8 cellular contexts compared by ENCODE assay signal in the genomic region with DNA sequence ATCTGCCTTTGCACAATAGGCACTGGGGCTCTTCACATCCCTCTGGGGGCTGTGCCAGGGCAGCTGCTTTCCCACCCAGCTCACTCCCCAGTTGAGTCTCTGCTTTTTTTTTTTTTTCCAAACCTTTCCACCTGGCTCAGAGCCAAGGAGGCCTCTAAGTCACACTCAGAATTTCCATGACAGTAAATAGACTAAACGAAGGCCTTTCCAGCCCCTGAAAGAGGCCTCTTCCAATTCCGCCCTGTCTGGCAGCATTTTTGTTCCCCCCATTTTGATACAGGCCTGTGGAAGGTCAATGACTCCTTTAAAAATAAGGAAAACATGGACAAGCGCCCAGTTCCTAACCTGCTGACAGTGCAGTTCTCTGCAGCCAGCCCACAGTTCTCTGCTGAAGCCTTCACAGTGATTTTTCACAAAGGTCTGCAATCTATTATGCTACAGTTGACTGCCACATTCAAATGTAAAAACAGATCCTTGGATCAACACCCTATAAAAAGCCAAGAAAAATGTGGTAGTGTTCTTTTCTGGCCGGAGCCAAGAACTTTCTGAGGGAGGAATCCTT.
DNase-seq lines count a peak whose midpoint lies in the region; ATAC-seq and TF ChIP-seq lines count a peak whose summit lies in the region.

No MANE protein-coding gene starts in this region.

- no peaks in the 10 kb centered on the region for H3K36me3 Mint-ChIP-seq in activated naive CD8-positive, alpha-beta T cell treated with anti-CD3 and anti-CD28 coated beads, Interleukin-2, amount 50 U/mL, for 24 hours (ENCODE audit: low read depth)

- H3K27me3 ChIP-seq in iPS-18a (ENCODE audit: control insufficient read depth, insufficient read depth, low read length) (no peaks in the 10 kb centered on the region), spleen (replicated peaks in 1 of 7) (no peaks in the 10 kb centered on the region)

- DNase-seq in M059J (ENCODE audit: low read depth) = peak; percentile 6
- DNase-seq in activated naive CD8-positive, alpha-beta T cell treated with anti-CD3 and anti-CD28 coated beads, Interleukin-2, amount 50 U/mL, for 24 hours = no peak
- DNase-seq in spleen = peak; percentile 70
- DNase-seq in stimulated activated naive CD4-positive, alpha-beta T cell (lab: John Stamatoyannopoulos, UW) = no peak
- no peak for DNase-seq in SIG-M5 treated with dmso at 0.1 percent for 504 hours (lab: John Stamatoyannopoulos, UW; ENCODE audit: unreplicated experiment)

- no peaks in the 10 kb centered on the region for H3K27me3 Mint-ChIP-seq in activated naive CD8-positive, alpha-beta T cell treated with anti-CD3 and anti-CD28 coated beads, Interleukin-2, amount 50 U/mL, for 24 hours

- H3K4me3 Mint-ChIP-seq in activated naive CD8-positive, alpha-beta T cell treated with anti-CD3 and anti-CD28 coated beads, Interleukin-2, amount 50 U/mL, for 24 hours = no peak overlapping the region

- H3K9me3 ChIP-seq in iPS-18a (ENCODE audit: control insufficient read depth, low read depth, low read length) (no peaks in the 10 kb centered on the region), spleen (no peaks in the 10 kb centered on the region)

- no peak overlapping the region for H3K9ac ChIP-seq in iPS-18a (ENCODE audit: low read length)

- peak; percentile 41 for ATAC-seq in activated naive CD8-positive, alpha-beta T cell treated with anti-CD3 and anti-CD28 coated beads, Interleukin-2, amount 50 U/mL, for 24 hours
- ATAC-seq in GM21367 (IDR thresholded peaks at IDR 0.05; ENCODE audit: unreplicated experiment) = no peak
- ATAC-seq in GM18498 (IDR thresholded peaks at IDR 0.05; ENCODE audit: unreplicated experiment) = no peak

- WGBS in spleen, 5 donors = 54 to 67% (median 64%) methylated on average over 4 of the region's 4 CpGs

- no peak overlapping the region for H3K27ac Mint-ChIP-seq in activated naive CD8-positive, alpha-beta T cell treated with anti-CD3 and anti-CD28 coated beads, Interleukin-2, amount 50 U/mL, for 24 hours

- H3K27ac ChIP-seq in iPS-18a (ENCODE audit: low read length) (peak overlapping the region; percentile 26), spleen (peak overlapping the region; percentile 55 to 88 (median 80))

- intact Hi-C loops in spleen (cut with DNase I; ENCODE audit: low total_unique reads) = no loop called here

- TF ChIP-seq POLR2A in spleen (IDR thresholded peaks at IDR 0.05) = no peak

- H3K4me3 ChIP-seq in iPS-18a (ENCODE audit: low read length) = peak overlapping the region; percentile 23
- H3K4me3 ChIP-seq in spleen = no peak overlapping the region

- H3K4me1 ChIP-seq in iPS-18a (ENCODE audit: control insufficient read depth, low read depth, low read length) (peaks cover 41% of the 10 kb centered on the region), spleen (peaks cover 21 to 53% (median 39%) of the 10 kb centered on the region in 6 donors)

- H3K36me3 ChIP-seq in iPS-18a (ENCODE audit: control insufficient read depth, low read depth, low read length) (no peaks in the 10 kb centered on the region), spleen (no peaks in the 10 kb centered on the region)

- no peak for TF ChIP-seq CTCF in spleen (IDR thresholded peaks at IDR 0.05 in 8 of 11, conservative IDR thresholded peaks at IDR 0.05 in 3 of 11)

- H3K4me1 Mint-ChIP-seq in activated naive CD8-positive, alpha-beta T cell treated with anti-CD3 and anti-CD28 coated beads, Interleukin-2, amount 50 U/mL, for 24 hours = peaks cover 19% of the 10 kb centered on the region

- H3K9me3 Mint-ChIP-seq in activated naive CD8-positive, alpha-beta T cell treated with anti-CD3 and anti-CD28 coated beads, Interleukin-2, amount 50 U/mL, for 24 hours = no peaks in the 10 kb centered on the region

Comparison
In these comparisons a context has a peak if more than half of its experiments do, and no peak if none do; other contexts are left out.
1. DNase-seq: peak in M059J (single experiment) and spleen (single experiment); none in activated naive CD8-positive, alpha-beta T cell treated with anti-CD3 and anti-CD28 coated beads, Interleukin-2, amount 50 U/mL, for 24 hours (single experiment), stimulated activated naive CD4-positive, alpha-beta T cell (0 of 6) and SIG-M5 treated with dmso at 0.1 percent for 504 hours (single experiment).